ENCODE assay signal across 8 cellular contexts in the genomic region with DNA sequence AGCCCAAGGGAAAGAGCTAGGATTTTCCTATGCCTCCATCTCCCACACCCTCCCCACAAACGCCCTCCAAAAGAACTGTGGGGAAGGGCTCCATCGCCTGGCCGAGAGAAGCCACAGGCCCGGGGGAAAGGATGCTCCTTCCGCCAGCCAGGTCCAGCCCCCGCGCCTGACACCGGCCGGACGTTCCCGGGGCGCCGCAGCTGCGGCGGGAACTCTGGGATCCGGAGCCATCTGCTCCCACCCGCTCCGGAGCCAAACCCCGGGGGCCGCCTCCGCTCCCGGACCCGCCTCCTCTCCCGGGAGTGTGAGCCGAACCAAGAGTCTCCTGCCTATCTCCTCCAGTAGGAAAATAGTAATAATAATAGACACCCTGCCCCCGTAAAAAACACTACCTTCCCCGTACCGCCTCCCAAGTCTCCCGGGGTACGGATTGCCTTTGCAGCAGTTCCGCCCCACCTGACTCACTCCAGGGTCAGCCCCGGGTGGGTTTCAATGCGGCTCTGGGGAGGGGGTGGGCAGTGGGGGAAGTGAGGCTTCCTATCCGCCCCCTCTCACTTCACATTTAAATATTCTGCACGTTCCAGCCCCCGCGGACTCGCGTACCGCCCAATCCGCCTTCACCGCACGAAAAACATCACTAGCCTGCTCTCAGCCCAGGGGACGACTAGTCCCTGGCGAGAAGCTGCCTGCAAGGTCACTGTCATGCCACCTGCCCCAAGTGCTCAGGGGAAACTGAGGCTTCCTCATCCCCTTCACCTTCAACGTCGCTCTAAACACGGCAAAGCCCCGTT. TPM values are rescaled to one million over a fixed set of nuclear protein-coding genes. Genes with fewer than 3 reads are reported as not detected.
DNase-seq lines count a peak whose midpoint lies in the region; ATAC-seq lines count a peak whose summit lies in the region.

No MANE protein-coding gene starts in this region.

- peaks cover 3% of the 10 kb centered on the region for H3K36me3 ChIP-seq in neuron (ENCODE audit: insufficient read depth, low read length)

- H3K9me3 ChIP-seq in neuron (ENCODE audit: low read length): no peaks in the 10 kb centered on the region

- H3K4me3 ChIP-seq in neuron (ENCODE audit: low read length): peak overlapping the region; percentile 16

- H3K27ac Mint-ChIP-seq in effector memory CD8-positive, alpha-beta T cell: peak overlapping the region; percentile 85 to 90
- peak overlapping the region in 1 of 2 donors; percentile 57 for H3K27ac Mint-ChIP-seq in natural killer cell treated with Interleukin-12 subunit alpha and Interleukin-12 subunit beta and Interleukin-15 and Interleukin-18, amount 100 ng/mL, for 72 hours

- peak overlapping the region; percentile 14 for H2AFZ ChIP-seq in neuron (ENCODE audit: low read depth, low read length)

- no peaks in the 10 kb centered on the region for H3K9me3 Mint-ChIP-seq in effector memory CD8-positive, alpha-beta T cell
- H3K9me3 Mint-ChIP-seq in natural killer cell treated with Interleukin-12 subunit alpha and Interleukin-12 subunit beta and Interleukin-15 and Interleukin-18, amount 100 ng/mL, for 72 hours: no peaks in the 10 kb centered on the region

- no peak for ATAC-seq in effector memory CD8-positive, alpha-beta T cell (replicated peaks)
- ATAC-seq in natural killer cell treated with Interleukin-12 subunit alpha and Interleukin-12 subunit beta and Interleukin-15 and Interleukin-18, amount 100 ng/mL, for 72 hours: no peak

- H3K4me1 ChIP-seq in neuron (ENCODE audit: insufficient read depth, low read length): peaks cover 41% of the 10 kb centered on the region

- DNase-seq in DMS 273 (lab: John Stamatoyannopoulos, UW; ENCODE audit: unreplicated experiment) (peak; percentile 84), NCI-H510A (lab: John Stamatoyannopoulos, UW) (peak; percentile 35), inferior parietal cortex (ENCODE audit: extremely low spot score) (no peak), NCI-H2107 (lab: John Stamatoyannopoulos, UW) (no peak), globus pallidus (ENCODE audit: low spot score) (no peak)
- no peak for DNase-seq in effector memory CD8-positive, alpha-beta T cell
- no peak for DNase-seq in natural killer cell treated with Interleukin-12 subunit alpha and Interleukin-12 subunit beta and Interleukin-15 and Interleukin-18, amount 100 ng/mL, for 72 hours (ENCODE audit: low spot score)

- H3K4me1 Mint-ChIP-seq in effector memory CD8-positive, alpha-beta T cell (ENCODE audit: low read depth in 2 of 2): peaks cover 32 to 38% of the 10 kb centered on the region in 2 donors
- H3K4me1 Mint-ChIP-seq in natural killer cell treated with Interleukin-12 subunit alpha and Interleukin-12 subunit beta and Interleukin-15 and Interleukin-18, amount 100 ng/mL, for 72 hours (ENCODE audit: low read depth in 2 of 2): peaks cover 21 to 25% of the 10 kb centered on the region in 2 donors

- H3K27me3 Mint-ChIP-seq in effector memory CD8-positive, alpha-beta T cell: no peaks in the 10 kb centered on the region
- no peaks in the 10 kb centered on the region for H3K27me3 Mint-ChIP-seq in natural killer cell treated with Interleukin-12 subunit alpha and Interleukin-12 subunit beta and Interleukin-15 and Interleukin-18, amount 100 ng/mL, for 72 hours

- no peaks in the 10 kb centered on the region for H3K27me3 ChIP-seq in neuron (ENCODE audit: insufficient read depth, low read length)

- peaks cover 69% of the 10 kb centered on the region for H3K36me3 Mint-ChIP-seq in effector memory CD8-positive, alpha-beta T cell (ENCODE audit: insufficient read depth)
- H3K36me3 Mint-ChIP-seq in natural killer cell treated with Interleukin-12 subunit alpha and Interleukin-12 subunit beta and Interleukin-15 and Interleukin-18, amount 100 ng/mL, for 72 hours: peaks cover 8% of the 10 kb centered on the region

- H3K4me3 Mint-ChIP-seq in effector memory CD8-positive, alpha-beta T cell: no peak overlapping the region
- H3K4me3 Mint-ChIP-seq in natural killer cell treated with Interleukin-12 subunit alpha and Interleukin-12 subunit beta and Interleukin-15 and Interleukin-18, amount 100 ng/mL, for 72 hours: no peak overlapping the region

RNA-seq across cellular contexts. Expression of a gene that starts 2.4 kb away (rescaled TPM):
- 10 to 100 TPM; 47.5 to 54.1 TPM for total RNA-seq in natural killer cell treated with Interleukin-12 subunit alpha and Interleukin-12 subunit beta and Interleukin-15 and Interleukin-18, amount 100 ng/mL, for 72 hours

RNA-seq across cellular contexts. Expression of a gene that starts 8.7 kb away (rescaled TPM):
- 10 to 100 TPM; 14.4 to 34.9 TPM for total RNA-seq in natural killer cell treated with Interleukin-12 subunit alpha and Interleukin-12 subunit beta and Interleukin-15 and Interleukin-18, amount 100 ng/mL, for 72 hours

RNA-seq across cellular contexts. Expression of a gene that starts 16.0 kb away (rescaled TPM):
- 100 to 1,000 TPM; 111 to 278 TPM for total RNA-seq in natural killer cell treated with Interleukin-12 subunit alpha and Interleukin-12 subunit beta and Interleukin-15 and Interleukin-18, amount 100 ng/mL, for 72 hours

RNA-seq across cellular contexts. Expression of a gene that starts 18.8 kb away (rescaled TPM):
- total RNA-seq in natural killer cell treated with Interleukin-12 subunit alpha and Interleukin-12 subunit beta and Interleukin-15 and Interleukin-18, amount 100 ng/mL, for 72 hours: 10 to 100 TPM; 15.8 to 17.0 TPM

RNA-seq across cellular contexts. Expression of a gene that starts 30.7 kb away (rescaled TPM):
- 10 to 100 TPM; 11.7 to 18.8 TPM for total RNA-seq in natural killer cell treated with Interleukin-12 subunit alpha and Interleukin-12 subunit beta and Interleukin-15 and Interleukin-18, amount 100 ng/mL, for 72 hours

Comparison
In these comparisons a context has a peak if more than half of its experiments do, and no peak if none do; other contexts are left out.
1. DNase-seq: peak in DMS 273 (single experiment) and NCI-H510A (single experiment); none in effector memory CD8-positive, alpha-beta T cell (0 of 3), inferior parietal cortex (single experiment), natural killer cell treated with Interleukin-12 subunit alpha and Interleukin-12 subunit beta and Interleukin-15 and Interleukin-18, amount 100 ng/mL, for 72 hours (single experiment), NCI-H2107 (single experiment) and globus pallidus (single experiment).